20 cellular contexts compared by ENCODE assay signal in the genomic region with DNA sequence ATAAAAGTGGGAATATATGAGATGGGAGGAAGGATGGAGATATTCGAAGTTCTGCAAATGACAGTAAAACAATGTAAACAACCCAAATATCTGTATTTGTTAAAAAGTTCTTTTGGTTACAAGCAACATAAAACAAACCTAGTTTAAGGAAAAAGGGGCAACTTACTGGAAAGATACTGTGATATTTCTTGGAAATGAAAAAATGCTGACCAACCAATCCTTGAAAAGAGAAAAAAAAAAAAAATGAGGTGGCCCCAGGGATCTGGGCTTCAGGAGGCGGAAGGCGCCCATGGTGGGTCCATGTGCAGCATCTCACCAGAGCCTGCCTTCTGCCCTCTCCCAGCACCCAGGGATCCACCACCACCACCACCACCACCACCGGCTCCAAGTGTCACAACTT. TPM values are rescaled to one million over a fixed set of nuclear protein-coding genes. Genes with fewer than 3 reads are reported as not detected.
A peak's percentile ranks its signal among the peaks of the same experiment; 100 is the strongest.
DNase-seq lines count a peak whose midpoint lies in the region; ATAC-seq and TF ChIP-seq lines count a peak whose summit lies in the region.
"Had no signal": no experiment of that assay in that cellular context is flagged by ENCODE, and none has a peak within 500 bp of the region (broad histone marks: within the 10 kb centered on the region; RNA-seq: fewer than 3 reads in every experiment).

No MANE protein-coding gene starts in this region.

- H3K27ac ChIP-seq in BLaER1 (no peak overlapping the region), HEK293 (ENCODE audit: extremely low read depth, low read depth, low read length) (no peak overlapping the region)
- H3K27ac ChIP-seq: epithelial cell of prostate, SJCRH30 had no signal

- H3K4me3 Mint-ChIP-seq in brain (peak overlapping the region in 4 of 5 experiments; percentile 13 to 88 (median 64)), nephron (peak overlapping the region in 1 of 3 experiments; percentile 56)
- H3K4me3 Mint-ChIP-seq: stimulated activated memory B cell treated with anti-CD40 and anti-IgM and Interleukin-4, amounts not matched to agents 10 μg/mL and 1 μg/mL and 100 μg/mL, for 72 hours had no signal

- peaks cover 46% of the 10 kb centered on the region for H3K4me1 ChIP-seq in BLaER1
- peaks cover 27% of the 10 kb centered on the region for H3K4me1 ChIP-seq in HEK293 (ENCODE audit: control insufficient read depth, insufficient read depth, low read length)

- CTCF ChIA-PET in HEK293 (lab: Yijun Ruan, JAX), result no interaction called here

- H3K36me3 Mint-ChIP-seq in brain (peaks cover 59% of the 10 kb centered on the region), nephron (ENCODE audit: low read depth) (peaks cover 56% of the 10 kb centered on the region)

- POLR2A ChIA-PET in HEK293 (lab: Yijun Ruan, JAX), result no interaction called here

- no peak for ATAC-seq in HG02678 (IDR thresholded peaks at IDR 0.05; ENCODE audit: unreplicated experiment)
- ATAC-seq: GM12878; sciatic nerve; stimulated activated memory B cell treated with anti-CD40 and anti-IgM and Interleukin-4, amounts not matched to agents 10 μg/mL and 1 μg/mL and 100 μg/mL, for 72 hours had no signal

- H3K27me3 ChIP-seq in BLaER1, result no peaks in the 10 kb centered on the region
- H3K27me3 ChIP-seq: SJCRH30 had no signal

- TF ChIP-seq CTCF in HEK293 (tag by site-specific recombination; IDR thresholded peaks at IDR 0.05), result no peak
- no peak for TF ChIP-seq CTCF in brain (conservative IDR thresholded peaks at IDR 0.05)
- TF ChIP-seq CTCF in nephron (IDR thresholded peaks at IDR 0.05; ENCODE audit: unreplicated experiment in 3 of 3), result no peak

- DNase-seq in DMS153 (lab: John Stamatoyannopoulos, UW) (no peak), NCI-H2107 (lab: John Stamatoyannopoulos, UW) (no peak), islet precursor cell (no peak)
- DNase-seq: activated CD4-positive, alpha-beta T cell treated with anti-CD3 and anti-CD28 coated beads, Interleukin-2, amount 50 U/mL, for 4 hours; C1 segment of cervical spinal cord; kidney; NCI-H1694 treated with DMSO at 0.1 percent for 48 hours; NCI-H2171 treated with DMSO at 0.1 percent for 48 hours; NCI-H526; SJCRH30; stimulated activated CD4-positive, alpha-beta T cell treated with anti-CD3 and anti-CD28 coated beads, Interleukin-4, amount 100 ng/mL, for 24 hours had no signal

- H3K4me2 ChIP-seq in BLaER1, result peak overlapping the region; percentile 89; the same call in 1 of the 2 replicates

- H3K9ac ChIP-seq in BLaER1, result no peak overlapping the region

- peaks cover 61% of the 10 kb centered on the region for H3K36me3 ChIP-seq in BLaER1
- H3K36me3 ChIP-seq in HEK293 (ENCODE audit: control insufficient read depth in 2 of 2, insufficient read depth in 1 of 2, low read length in 2 of 2), result no peaks in the 10 kb centered on the region

- H3K4me3 ChIP-seq in BLaER1, result no peak overlapping the region
- no peak overlapping the region for H3K4me3 ChIP-seq in HEK293 (ENCODE audit: low read depth, low read length)
- H3K4me3 ChIP-seq: GM12878, SJCRH30 had no signal

- H3K9me3 ChIP-seq in BLaER1 (no peaks in the 10 kb centered on the region), HEK293 (ENCODE audit: control insufficient read depth, insufficient read depth, low read depth, low read length) (no peaks in the 10 kb centered on the region)
- H3K9me3 ChIP-seq: SJCRH30 had no signal

- H3K27ac Mint-ChIP-seq in brain, result peak overlapping the region in 4 of 5 experiments; percentile 49 to 99 (median 98)
- peak overlapping the region; percentile 98 to 99 (median 98) for H3K27ac Mint-ChIP-seq in nephron
- H3K27ac Mint-ChIP-seq: stimulated activated memory B cell treated with anti-CD40 and anti-IgM and Interleukin-4, amounts not matched to agents 10 μg/mL and 1 μg/mL and 100 μg/mL, for 72 hours had no signal

- H3K27me3 Mint-ChIP-seq in brain (no peaks in the 10 kb centered on the region), nephron (ENCODE audit: low read depth) (no peaks in the 10 kb centered on the region)
- H3K27me3 Mint-ChIP-seq: stimulated activated memory B cell treated with anti-CD40 and anti-IgM and Interleukin-4, amounts not matched to agents 10 μg/mL and 1 μg/mL and 100 μg/mL, for 72 hours had no signal

- H3K9me3 Mint-ChIP-seq in brain, result peaks cover 0 to 1% (median 0%) of the 10 kb centered on the region in 5 experiments
- H3K9me3 Mint-ChIP-seq in nephron, result no peaks in the 10 kb centered on the region
- H3K9me3 Mint-ChIP-seq: stimulated activated memory B cell treated with anti-CD40 and anti-IgM and Interleukin-4, amounts not matched to agents 10 μg/mL and 1 μg/mL and 100 μg/mL, for 72 hours had no signal

- H3K4me1 Mint-ChIP-seq in brain (peaks cover 100% of the 10 kb centered on the region), nephron (peaks cover 94% of the 10 kb centered on the region)

- peaks cover 100% of the 10 kb centered on the region for H4K20me1 ChIP-seq in BLaER1

TF ChIP-seq in HEK293, 187 proteins besides CTCF, POLR2A, EP300 and RAD21:
- TF ChIP-seq ZNF155 (tag by site-specific recombination; IDR thresholded peaks at IDR 0.05) (no peak), ZNF585B (tag by site-specific recombination; IDR thresholded peaks at IDR 0.05) (no peak)
- TF ChIP-seq, protein P1, sequence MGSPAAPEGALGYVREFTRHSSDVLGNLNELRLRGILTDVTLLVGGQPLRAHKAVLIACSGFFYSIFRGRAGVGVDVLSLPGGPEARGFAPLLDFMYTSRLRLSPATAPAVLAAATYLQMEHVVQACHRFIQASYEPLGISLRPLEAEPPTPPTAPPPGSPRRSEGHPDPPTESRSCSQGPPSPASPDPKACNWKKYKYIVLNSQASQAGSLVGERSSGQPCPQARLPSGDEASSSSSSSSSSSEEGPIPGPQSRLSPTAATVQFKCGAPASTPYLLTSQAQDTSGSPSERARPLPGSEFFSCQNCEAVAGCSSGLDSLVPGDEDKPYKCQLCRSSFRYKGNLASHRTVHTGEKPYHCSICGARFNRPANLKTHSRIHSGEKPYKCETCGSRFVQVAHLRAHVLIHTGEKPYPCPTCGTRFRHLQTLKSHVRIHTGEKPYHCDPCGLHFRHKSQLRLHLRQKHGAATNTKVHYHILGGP (tag by site-specific recombination; IDR thresholded peaks at IDR 0.05), result 0 out of 2 replicates have a peak, but pooled peaks have one; percentile 12

RNA-seq across cellular contexts. Expression of gene VGLL4, which starts 59.1 kb away (rescaled TPM):
- 32.4 TPM for polyA plus RNA-seq in brain (ENCODE audit: insufficient read depth, low read depth, low replicate concordance)
